ENCODE assay signal across 8 cellular contexts in genomic region chr4:2806392-2807355, GRCh38. TPM values are rescaled to one million over a fixed set of nuclear protein-coding genes. Genes with fewer than 3 reads are reported as not detected.
DNase-seq lines count a peak whose midpoint lies in the region; ATAC-seq and TF ChIP-seq lines count a peak whose summit lies in the region.

No MANE protein-coding gene starts in this region.

- peaks cover 35% of the 10 kb centered on the region for H3K4me1 ChIP-seq in DOHH2 (ENCODE audit: control insufficient read depth, low read length)
- peaks cover 35 to 75% of the 10 kb centered on the region in 2 donors for H3K4me1 ChIP-seq in adrenal gland (replicated peaks in 1 of 2)
- peaks cover 22% of the 10 kb centered on the region for H3K4me1 ChIP-seq in prostate gland (replicated peaks)

- H3K27ac ChIP-seq in DOHH2 (ENCODE audit: low read depth, low read length) (peak overlapping the region; percentile 19; the same call in 1 of the 2 replicates), adrenal gland (peak overlapping the region in 2 of 5 donors; percentile 63 to 84), prostate gland (no peak overlapping the region)

- H3K9me3 ChIP-seq in DOHH2 (ENCODE audit: control insufficient read depth, insufficient read depth, low read length) (no peaks in the 10 kb centered on the region), adrenal gland (replicated peaks in 1 of 3) (no peaks in the 10 kb centered on the region), prostate gland (no peaks in the 10 kb centered on the region)

- 62 to 70% (median 64%) methylated on average over 22 to 27 of the region's 27 CpGs for WGBS in adrenal gland, 4 donors
- WGBS in prostate gland, result 49% methylated on average over 27 of the region's 27 CpGs

- no peaks in the 10 kb centered on the region for H3K36me3 ChIP-seq in DOHH2 (ENCODE audit: control insufficient read depth, low read length)
- H3K36me3 ChIP-seq in adrenal gland (replicated peaks in 1 of 2), result no peaks in the 10 kb centered on the region
- no peaks in the 10 kb centered on the region for H3K36me3 ChIP-seq in prostate gland

- peaks cover 4% of the 10 kb centered on the region for H3F3A ChIP-seq in DOHH2 (ENCODE audit: control insufficient read depth, insufficient read depth)

- no peaks in the 10 kb centered on the region; the same call in 1 of the 2 replicates for H4K20me1 ChIP-seq in DOHH2 (ENCODE audit: control insufficient read depth, insufficient read depth, low read depth, low read length)

- intact Hi-C loops in adrenal gland (cut with DNase I) (no loop called here), left cardiac atrium (cut with DNase I) (no loop called here), prostate gland (cut with DNase I) (no loop called here)

- no peaks in the 10 kb centered on the region for H3K79me2 ChIP-seq in DOHH2 (ENCODE audit: control insufficient read depth, low read length)

- H3K27me3 ChIP-seq in DOHH2 (ENCODE audit: control insufficient read depth, low read length) (peaks cover 5% of the 10 kb centered on the region; the same call in 1 of the 2 replicates), adrenal gland (no peaks in the 10 kb centered on the region), prostate gland (replicated peaks; ENCODE audit: insufficient read depth) (no peaks in the 10 kb centered on the region)

- TF ChIP-seq POLR2A in adrenal gland (IDR thresholded peaks at IDR 0.05) (no peak), prostate gland (IDR thresholded peaks at IDR 0.05) (no peak)

- H3K4me2 ChIP-seq in DOHH2 (ENCODE audit: low read length), result peak overlapping the region; percentile 27

- DNase-seq in adrenal gland (peak in 4 of 7 donors; percentile 57 to 85 (median 60)), left cardiac atrium (peak; percentile 80), prostate gland (ENCODE audit: low spot score) (peak; percentile 77), islet precursor cell (no peak), NCI-H524 treated with DMSO at 0.1 percent for 48 hours (lab: John Stamatoyannopoulos, UW) (no peak), AML-193 (lab: John Stamatoyannopoulos, UW) (no peak), mesenteric fat pad (ENCODE audit: low spot score) (no peak)

- H3K9me2 ChIP-seq in DOHH2 (replicated peaks; ENCODE audit: control insufficient read depth, low read length), result no peaks in the 10 kb centered on the region

- H3K4me3 ChIP-seq in DOHH2 (ENCODE audit: low read length) (0 out of 2 replicates have a peak overlapping the region, but pooled peaks have one; percentile 1), adrenal gland (no peak overlapping the region), prostate gland (no peak overlapping the region)

- ATAC-seq in left cardiac atrium, result peak; percentile 46 to 69

- no peak for TF ChIP-seq CTCF in DOHH2 (IDR thresholded peaks at IDR 0.05; ENCODE audit: low read depth, low read length, poor library complexity, severe bottlenecking)
- no peak for TF ChIP-seq CTCF in adrenal gland (IDR thresholded peaks at IDR 0.05)
- no peak for TF ChIP-seq CTCF in prostate gland (IDR thresholded peaks at IDR 0.05)

RNA-seq across cellular contexts. Expression of gene SH3BP2, which starts 13.8 kb away (rescaled TPM):
- total RNA-seq in adrenal gland (10 to 100 TPM; 10.8 to 81.2 (median 40.3) TPM), left cardiac atrium (10 to 100 TPM; 28.3 to 28.5 TPM), prostate gland (10 to 100 TPM; 24.3 to 41.3 TPM), mesenteric fat pad (63.9 TPM)
- 100 to 1,000 TPM in 1 of 3 donors, 10 to 100 TPM in 1, 1 to 10 TPM in 1; 7.7 to 160 (median 35.2) TPM for polyA plus RNA-seq in adrenal gland

RNA-seq across cellular contexts. Expression of gene ADD1, which starts 37.0 kb away (rescaled TPM):
- 100 to 1,000 TPM; 176 to 290 (median 241) TPM for total RNA-seq in adrenal gland
- polyA plus RNA-seq in adrenal gland, result 100 to 1,000 TPM; 134 to 468 (median 338) TPM
- total RNA-seq in left cardiac atrium, result 100 to 1,000 TPM; 200 to 209 TPM
- 100 to 1,000 TPM; 164 to 321 TPM for total RNA-seq in prostate gland
- 272 TPM for total RNA-seq in mesenteric fat pad

RNA-seq across cellular contexts. Expression of gene TNIP2, which starts 50.5 kb away (rescaled TPM):
- 10 to 100 TPM; 19.2 to 57.7 (median 35.7) TPM for total RNA-seq in adrenal gland
- polyA plus RNA-seq in adrenal gland, result 10 to 100 TPM in 2 of 3 donors, 1 to 10 TPM in 1; 7.8 to 41.8 (median 38.3) TPM
- 10 to 100 TPM; 23.2 to 31.4 TPM for total RNA-seq in left cardiac atrium
- total RNA-seq in prostate gland, result 10 to 100 TPM; 54.8 to 94.0 TPM
- 49.5 TPM for total RNA-seq in mesenteric fat pad

Comparison
In these comparisons a context has a peak if more than half of its experiments do, and no peak if none do; other contexts are left out.
1. DNase-seq: peak in adrenal gland (4 of 7), left cardiac atrium (single experiment) and prostate gland (single experiment); none in islet precursor cell (single experiment), NCI-H524 treated with DMSO at 0.1 percent for 48 hours (single experiment), AML-193 (0 of 2) and mesenteric fat pad (single experiment).